Comparison of ENCODE assay signal across 10 cellular contexts in the genomic region with DNA sequence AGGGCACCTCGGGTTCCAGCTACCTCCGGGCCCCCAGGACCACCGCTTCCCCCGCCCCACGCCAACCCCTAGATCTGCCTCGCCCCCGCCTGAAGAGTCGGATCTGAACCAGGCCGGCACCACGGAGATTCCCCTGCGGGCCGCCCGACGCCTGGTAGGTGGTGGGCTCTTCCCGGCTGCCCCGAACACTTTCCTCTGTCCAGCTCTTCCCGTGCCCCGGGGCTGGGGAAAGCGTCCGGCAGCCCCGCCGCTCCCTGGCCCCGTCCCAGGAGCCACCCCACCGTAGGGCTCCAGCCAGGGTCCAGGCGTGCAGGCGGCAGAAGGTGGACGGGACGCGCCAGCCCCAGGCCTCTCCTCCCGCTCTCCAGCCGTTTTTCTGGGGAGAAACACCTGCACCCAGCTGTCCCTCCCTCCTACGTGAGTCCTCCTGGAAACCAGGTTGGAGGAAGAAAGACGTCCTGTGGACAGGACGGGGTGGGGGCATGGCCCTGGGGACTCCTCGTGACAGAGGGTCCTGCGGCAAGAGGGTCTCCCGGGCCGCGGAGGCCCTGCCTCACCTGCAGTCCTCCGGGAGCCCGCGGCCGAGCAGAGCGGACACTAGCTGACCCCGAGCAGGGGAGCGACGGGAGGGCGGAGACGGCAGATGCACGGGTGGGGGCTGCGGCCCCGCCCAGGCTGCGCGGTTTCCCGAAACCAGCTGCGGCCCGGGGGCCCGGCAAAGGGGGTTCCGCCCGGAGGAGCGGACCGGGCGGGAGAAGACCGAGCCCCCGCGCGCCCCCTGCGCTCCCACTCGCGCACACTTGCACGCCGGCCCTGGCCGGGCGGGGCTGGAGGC. TPM values are rescaled to one million over a fixed set of nuclear protein-coding genes. Genes with fewer than 3 reads are reported as not detected.
A peak's percentile ranks its signal among the peaks of the same experiment; 100 is the strongest.
DNase-seq lines count a peak whose midpoint lies in the region; ATAC-seq and TF ChIP-seq lines count a peak whose summit lies in the region.
"Had no signal": no experiment of that assay in that cellular context is flagged by ENCODE, and none has a peak within 500 bp of the region (broad histone marks: within the 10 kb centered on the region; RNA-seq: fewer than 3 reads in every experiment).

A gene (minus strand): TSS at position 624 of the 835 bp plus-strand sequence. CDS start 3,795 bp downstream, outside the sequence.

- H3K36me3 ChIP-seq in endodermal cell (ENCODE audit: control insufficient read depth, insufficient read depth, low read length) (no peaks in the 10 kb centered on the region), mucosa of descending colon (ENCODE audit: low read depth) (no peaks in the 10 kb centered on the region), transverse colon (peaks cover 0 to 6% (median 2%) of the 10 kb centered on the region in 4 donors)
- H3K36me3 ChIP-seq: BLaER1 treated with 17β-estradiol and CSF1 and Interleukin-3, amounts not matched to agents 10 nM and 100 nM had no signal

- peak within 1 kb of the TSS; percentile 29 for H3K4me3 Mint-ChIP-seq in activated CD4-positive, alpha-beta T cell treated with anti-CD3 and anti-CD28 coated beads for 36 hours
- peak within 1 kb of the TSS; percentile 42 for H3K4me3 Mint-ChIP-seq in endodermal cell

- CTCF ChIA-PET in activated CD4-positive, alpha-beta T cell treated with anti-CD3 and anti-CD28 coated beads for 36 hours (lab: Charles Lee), result interaction anchor here (1.6 kb wide), 1 partner anchor 18 kb away, joined by 4 read pairs; no protein-coding TSS in a partner anchor

- peak; percentile 73 for TF ChIP-seq POLR2A in transverse colon (IDR thresholded peaks at IDR 0.05)

- POLR2A ChIA-PET in activated CD4-positive, alpha-beta T cell treated with anti-CD3 and anti-CD28 coated beads for 36 hours (lab: Charles Lee), result no interaction called here

- TF ChIP-seq EP300 in transverse colon (IDR thresholded peaks at IDR 0.05; ENCODE audit: low read depth), result peak; percentile 40

- no peak within 1 kb of the TSS for H3K4me3 ChIP-seq in endodermal cell (ENCODE audit: low read length)
- H3K4me3 ChIP-seq in mucosa of descending colon, result peak within 1 kb of the TSS; percentile 57
- peak within 1 kb of the TSS; percentile 53 to 84 (median 63) for H3K4me3 ChIP-seq in transverse colon
- H3K4me3 ChIP-seq: BLaER1 treated with 17β-estradiol and CSF1 and Interleukin-3, amounts not matched to agents 10 nM and 100 nM had no signal

- peaks cover 37% of the 10 kb centered on the region for H3K27me3 Mint-ChIP-seq in activated CD4-positive, alpha-beta T cell treated with anti-CD3 and anti-CD28 coated beads for 36 hours
- peaks cover 77% of the 10 kb centered on the region for H3K27me3 Mint-ChIP-seq in endodermal cell (ENCODE audit: insufficient read depth)

- no peak for DNase-seq in activated CD4-positive, alpha-beta T cell treated with anti-CD3 and anti-CD28 coated beads for 36 hours
- DNase-seq in activated CD4-positive, alpha-beta T cell treated with anti-CD3 and anti-CD28 coated beads for 4 hours, result no peak
- DNase-seq in endodermal cell, result peak; percentile 51
- DNase-seq in mucosa of descending colon, result peak; percentile 83 to 89 (median 84)
- peak; percentile 76 for DNase-seq in transverse colon
- DNase-seq in NCI-H1694 (lab: John Stamatoyannopoulos, UW), result no peak
- no peak for DNase-seq in AG20443 (ENCODE audit: low spot score)
- DNase-seq: OCI-M1 had no signal

- ATAC-seq in activated CD4-positive, alpha-beta T cell treated with anti-CD3 and anti-CD28 coated beads for 36 hours, result peak; percentile 19
- ATAC-seq in mucosa of descending colon (peak; percentile 81), GM21515 (IDR thresholded peaks at IDR 0.05; ENCODE audit: unreplicated experiment) (no peak)

- 8 to 11% methylated on average over 34 to 74 of the region's 74 CpGs for WGBS in endodermal cell (ENCODE audit: insufficient coverage in 1 of 2, insufficient read length in 1 of 2), 2 experiments
- WGBS in transverse colon (ENCODE audit: low coverage in 1 of 2), 2 donors, result 18% methylated on average over 29 of the region's 74 CpGs; no CpG with 5 or more reads in 1 of the 2 donors

- intact Hi-C loops in activated CD4-positive, alpha-beta T cell treated with anti-CD3 and anti-CD28 coated beads for 36 hours (cut with DNase I, micrococcal nuclease), result no loop called here
- intact Hi-C loops in mucosa of descending colon (cut with DNase I, micrococcal nuclease) (no loop called here), transverse colon (cut with DNase I; ENCODE audit: low total_unique reads) (loop anchor here (5.0 kb wide), 1 partner anchor 1207 kb away; no protein-coding TSS in a partner anchor)

- H3K27me3 ChIP-seq in endodermal cell (ENCODE audit: control insufficient read depth, insufficient read depth, low read length, poor library complexity, severe bottlenecking) (peaks cover 89% of the 10 kb centered on the region), transverse colon (peaks cover 18% of the 10 kb centered on the region)
- H3K27me3 ChIP-seq: BLaER1 treated with 17β-estradiol and CSF1 and Interleukin-3, amounts not matched to agents 10 nM and 100 nM had no signal

- TF ChIP-seq CTCF in endodermal cell (conservative IDR thresholded peaks at IDR 0.05) (no peak), mucosa of descending colon (IDR thresholded peaks at IDR 0.05) (no peak), transverse colon (IDR thresholded peaks at IDR 0.05) (no peak)

- H3K4me1 ChIP-seq in endodermal cell (ENCODE audit: control insufficient read depth, insufficient read depth, low read length) (no peaks in the 10 kb centered on the region), mucosa of descending colon (ENCODE audit: low read depth) (peaks cover 21% of the 10 kb centered on the region), transverse colon (peaks cover 10 to 47% (median 33%) of the 10 kb centered on the region in 4 donors)

- H3K4me1 Mint-ChIP-seq in activated CD4-positive, alpha-beta T cell treated with anti-CD3 and anti-CD28 coated beads for 36 hours, result peaks cover 2% of the 10 kb centered on the region
- H3K4me1 Mint-ChIP-seq in endodermal cell, result peaks cover 4% of the 10 kb centered on the region

- no peak within 1 kb of the TSS for H3K27ac Mint-ChIP-seq in activated CD4-positive, alpha-beta T cell treated with anti-CD3 and anti-CD28 coated beads for 36 hours
- no peak within 1 kb of the TSS for H3K27ac Mint-ChIP-seq in endodermal cell

- no peak within 1 kb of the TSS for H3K9ac ChIP-seq in endodermal cell (ENCODE audit: extremely low read depth, low read length, poor library complexity, severe bottlenecking)
- H3K9ac ChIP-seq: BLaER1 treated with 17β-estradiol and CSF1 and Interleukin-3, amounts not matched to agents 10 nM and 100 nM had no signal

- peaks cover 5% of the 10 kb centered on the region for H3K9me3 ChIP-seq in endodermal cell (ENCODE audit: control insufficient read depth, low read length)
- H3K9me3 ChIP-seq in mucosa of descending colon, result no peaks in the 10 kb centered on the region
- H3K9me3 ChIP-seq in transverse colon, result no peaks in the 10 kb centered on the region

- H3K9me3 Mint-ChIP-seq in activated CD4-positive, alpha-beta T cell treated with anti-CD3 and anti-CD28 coated beads for 36 hours (ENCODE audit: low read depth), result peaks cover 3% of the 10 kb centered on the region
- H3K9me3 Mint-ChIP-seq in endodermal cell, result peaks cover 1% of the 10 kb centered on the region

- no peak within 1 kb of the TSS for H3K27ac ChIP-seq in endodermal cell (ENCODE audit: low read depth, low read length)
- H3K27ac ChIP-seq in transverse colon, result peak within 1 kb of the TSS; percentile 88 to 93 (median 91)
- H3K27ac ChIP-seq: BLaER1 treated with 17β-estradiol and CSF1 and Interleukin-3, amounts not matched to agents 10 nM and 100 nM had no signal

- no peaks in the 10 kb centered on the region for H3K36me3 Mint-ChIP-seq in activated CD4-positive, alpha-beta T cell treated with anti-CD3 and anti-CD28 coated beads for 36 hours (ENCODE audit: low read depth)
- no peaks in the 10 kb centered on the region for H3K36me3 Mint-ChIP-seq in endodermal cell (ENCODE audit: low read depth)

- in situ Hi-C loops in transverse colon (cut with MboI; ENCODE audit: low pct_ligation_motif_present in 1 of 4, low pct_unique_long_range_greater_than_20kb in 1 of 4, low sequenced_read_pairs in 3 of 4), result loop anchor here in 2 of 4 donors (25.0 kb wide), 1 partner anchor 187 kb away; a partner anchor contains a TSS

RNA-seq across cellular contexts. Expression of the gene that starts here (rescaled TPM):
- total RNA-seq in activated CD4-positive, alpha-beta T cell treated with anti-CD3 and anti-CD28 coated beads for 36 hours, result not detected
- total RNA-seq in endodermal cell (under 1 TPM; 0.31 to 0.35 TPM), mucosa of descending colon (100 to 1,000 TPM; 210 to 401 (median 338) TPM), transverse colon (100 to 1,000 TPM in 3 of 4 donors, 10 to 100 TPM in 1; 30.4 to 369 (median 224) TPM)
- polyA plus RNA-seq in endodermal cell (2013, experiment 1 of 2), result 5.0 TPM
- polyA plus RNA-seq in endodermal cell (2013, experiment 2 of 2), result 3.0 TPM

Comparison
In these comparisons a context has a peak if more than half of its experiments do, and no peak if none do; other contexts are left out.
1. RNA of the gene that starts here (total RNA-seq): 210 to 401 TPM in mucosa of descending colon and 30.4 to 369 TPM in transverse colon; 0.31 to 0.35 TPM in endodermal cell and not detected in activated CD4-positive, alpha-beta T cell treated with anti-CD3 and anti-CD28 coated beads for 36 hours; every median in the first group is over 10 times any median in the second.
2. Peak in ATAC-seq in activated CD4-positive, alpha-beta T cell treated with anti-CD3 and anti-CD28 coated beads for 36 hours; RNA of the gene not detected or under 1 TPM.
3. DNase-seq: peak in endodermal cell (single experiment), mucosa of descending colon (3 of 3) and transverse colon (single experiment); none in activated CD4-positive, alpha-beta T cell treated with anti-CD3 and anti-CD28 coated beads for 36 hours (single experiment), activated CD4-positive, alpha-beta T cell treated with anti-CD3 and anti-CD28 coated beads for 4 hours (0 of 2), NCI-H1694 (single experiment) and AG20443 (single experiment).